Comparison of ENCODE assay signal across 8 cellular contexts in the genomic region with DNA sequence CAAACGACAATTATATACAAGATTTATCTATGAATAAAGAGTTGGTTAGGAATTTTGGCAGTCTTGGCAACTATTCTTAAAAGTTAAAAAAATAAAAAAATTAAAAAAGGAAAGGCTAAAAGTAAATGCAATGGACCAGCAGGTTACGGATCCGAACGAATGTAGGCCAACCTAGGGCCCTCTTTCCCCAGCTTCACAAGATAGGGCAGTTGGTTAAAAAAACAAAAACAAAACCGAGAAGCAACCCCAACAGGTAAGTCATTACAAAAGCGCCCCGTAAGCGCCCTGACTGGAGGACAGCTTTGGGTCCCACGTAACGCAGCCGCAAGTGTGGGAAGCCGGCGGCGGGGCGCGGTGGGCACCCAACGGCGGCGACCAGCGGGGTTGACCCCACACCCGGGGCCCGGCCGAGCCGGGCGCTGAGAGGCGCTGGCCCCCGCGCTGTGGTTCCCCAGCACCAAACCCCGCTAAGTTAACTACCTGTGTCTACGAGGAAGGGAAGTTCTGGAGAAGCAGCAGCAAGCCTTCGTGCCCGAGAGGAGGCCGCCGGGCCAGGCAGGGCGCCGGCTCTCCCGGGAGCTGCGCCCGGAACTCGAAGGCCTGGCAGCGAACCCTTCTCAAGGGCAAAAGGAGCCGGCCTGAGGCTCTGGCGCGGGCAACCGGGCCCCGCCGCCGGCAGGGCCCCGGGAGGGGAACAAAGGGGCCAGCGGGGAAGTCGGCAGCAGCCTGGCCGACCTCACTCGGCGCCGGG. TPM values are rescaled to one million over a fixed set of nuclear protein-coding genes. Genes with fewer than 3 reads are reported as not detected.
DNase-seq lines count a peak whose midpoint lies in the region; ATAC-seq and TF ChIP-seq lines count a peak whose summit lies in the region.

No MANE protein-coding gene starts in this region.

- H3K4me3 ChIP-seq in NT2/D1 (ENCODE audit: insufficient read length, low read depth) (peak overlapping the region; percentile 80), gastroesophageal sphincter (peak overlapping the region; percentile 77 to 95), parathyroid adenoma (ENCODE audit: low read depth, low read length) (peak overlapping the region; percentile 87)

- peaks cover 20% of the 10 kb centered on the region for H3K79me2 ChIP-seq in parathyroid adenoma

- H3K9me3 ChIP-seq in NT2/D1 (ENCODE audit: insufficient read depth, low read length) (no peaks in the 10 kb centered on the region), gastroesophageal sphincter (no peaks in the 10 kb centered on the region), parathyroid adenoma (ENCODE audit: control insufficient read depth, low read length) (no peaks in the 10 kb centered on the region)

- peak overlapping the region; percentile 94 to 100 (median 100) for H3K27ac ChIP-seq in gastroesophageal sphincter
- peak overlapping the region; percentile 90 for H3K27ac ChIP-seq in parathyroid adenoma

- H3K9ac ChIP-seq in NT2/D1 (ENCODE audit: insufficient read length, low read depth): peak overlapping the region; percentile 93
- H3K9ac ChIP-seq in parathyroid adenoma: peak overlapping the region; percentile 98

- TF ChIP-seq POLR2A in gastroesophageal sphincter (IDR thresholded peaks at IDR 0.05): no peak

- TF ChIP-seq CTCF in gastroesophageal sphincter (IDR thresholded peaks at IDR 0.05) (no peak), parathyroid adenoma (IDR thresholded peaks at IDR 0.05) (no peak)

- ATAC-seq in HG02852 (IDR thresholded peaks at IDR 0.05; ENCODE audit: unreplicated experiment): peak; percentile 14
- peak; percentile 8 for ATAC-seq in gastroesophageal sphincter

- H3K4me1 ChIP-seq in NT2/D1 (ENCODE audit: insufficient read depth, insufficient read length): no peaks in the 10 kb centered on the region
- H3K4me1 ChIP-seq in gastroesophageal sphincter: peaks cover 0 to 76% (median 4%) of the 10 kb centered on the region in 3 donors
- H3K4me1 ChIP-seq in parathyroid adenoma: peaks cover 3% of the 10 kb centered on the region

- no peak for TF ChIP-seq EP300 in gastroesophageal sphincter (IDR thresholded peaks at IDR 0.05)

- H3K27me3 ChIP-seq in NT2/D1 (ENCODE audit: insufficient read depth, insufficient read length): no peaks in the 10 kb centered on the region
- H3K27me3 ChIP-seq in gastroesophageal sphincter: no peaks in the 10 kb centered on the region
- H3K27me3 ChIP-seq in parathyroid adenoma (ENCODE audit: control insufficient read depth, insufficient read depth, low read length): no peaks in the 10 kb centered on the region

- peak overlapping the region; percentile 94 for H2AFZ ChIP-seq in parathyroid adenoma

- DNase-seq in NCI-H2107 (lab: John Stamatoyannopoulos, UW): peak; percentile 16
- no peak for DNase-seq in NCI-H2107 treated with DMSO at 0.1 percent for 48 hours (lab: John Stamatoyannopoulos, UW; ENCODE audit: unreplicated experiment)
- DNase-seq in NT2/D1 (ENCODE audit: low read depth, low spot score): no peak
- peak; percentile 88 for DNase-seq in activated effector memory CD4-positive, alpha-beta T cell treated with anti-CD3 and anti-CD28 coated beads, Interleukin-2, amount 50 U/mL, for 16 hours
- DNase-seq in ureter (ENCODE audit: low spot score): peak; percentile 46

- peaks cover 22% of the 10 kb centered on the region for H3K36me3 ChIP-seq in NT2/D1 (ENCODE audit: insufficient read depth, insufficient read length, low read length)
- H3K36me3 ChIP-seq in gastroesophageal sphincter: peaks cover 0 to 17% of the 10 kb centered on the region in 2 donors
- no peaks in the 10 kb centered on the region for H3K36me3 ChIP-seq in parathyroid adenoma (ENCODE audit: control insufficient read depth, insufficient read depth, low read length)

- 0% methylated on average over 7 to 17 of the region's 55 CpGs for WGBS in gastroesophageal sphincter (ENCODE audit: low coverage in 1 of 2), 2 donors

- peak overlapping the region; percentile 94 for H3K4me2 ChIP-seq in parathyroid adenoma (ENCODE audit: low read length)

RNA-seq across cellular contexts. Expression of gene HECTD1, which starts 0.9 kb away (rescaled TPM):
- total RNA-seq in gastroesophageal sphincter: 100 to 1,000 TPM; 185 to 287 (median 208) TPM
- total RNA-seq in ureter: 212 TPM

Comparison
In these comparisons a context has a peak if more than half of its experiments do, and no peak if none do; other contexts are left out.
1. DNase-seq: peak in NCI-H2107 (single experiment), activated effector memory CD4-positive, alpha-beta T cell treated with anti-CD3 and anti-CD28 coated beads, Interleukin-2, amount 50 U/mL, for 16 hours (single experiment) and ureter (single experiment); none in NCI-H2107 treated with DMSO at 0.1 percent for 48 hours (single experiment) and NT2/D1 (single experiment).
2. Peak in every context shown above with its lines, with median percentiles within 50 percentile points of each other: H3K4me3 ChIP-seq.